In the genomic region with DNA sequence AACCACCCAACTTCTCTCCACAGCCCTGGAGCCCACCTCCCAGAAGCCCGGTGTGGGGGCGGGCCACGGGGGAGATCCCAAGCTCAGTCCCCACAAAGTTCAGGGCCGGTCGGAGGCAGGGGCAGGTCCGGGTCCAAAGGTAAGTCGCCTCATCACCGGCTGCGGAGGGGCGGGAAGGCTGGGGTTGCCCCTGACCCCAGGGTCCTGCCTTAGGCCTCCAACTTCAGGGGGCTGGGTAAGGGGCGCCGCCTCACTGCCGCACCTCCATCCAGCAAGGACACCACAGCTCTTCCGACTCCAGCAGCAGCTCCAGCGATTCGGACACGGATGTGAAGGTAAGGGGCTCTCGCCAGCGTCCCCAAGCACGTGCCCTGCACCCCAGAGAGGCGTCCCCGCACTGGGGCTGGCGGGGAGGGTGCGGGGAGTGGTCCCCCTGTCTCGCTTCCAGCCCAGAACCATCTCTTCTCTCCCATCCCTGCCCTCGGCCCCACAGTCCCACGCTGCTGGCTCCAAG, we compare ENCODE assay signal across 12 cellular contexts. TPM values are rescaled to one million over a fixed set of nuclear protein-coding genes. Genes with fewer than 3 reads are reported as not detected.
DNase-seq lines count a peak whose midpoint lies in the region; ATAC-seq and TF ChIP-seq lines count a peak whose summit lies in the region.
"Had no signal": no experiment of that assay in that cellular context is flagged by ENCODE, and none has a peak within 500 bp of the region (broad histone marks: within the 10 kb centered on the region; RNA-seq: fewer than 3 reads in every experiment).

No MANE protein-coding gene starts in this region.

- intact Hi-C loops in PC-3 (cut with micrococcal nuclease) = loop anchor here (2.0 kb wide), 2 partner anchors 30 to 38 kb away; a partner anchor contains a TSS
- intact Hi-C loops in lower lobe of right lung (cut with DNase I) = no loop called here

- H3K27me3 ChIP-seq in PC-3 (ENCODE audit: low read length) (no peaks in the 10 kb centered on the region), lower lobe of right lung (ENCODE audit: low read depth) (no peaks in the 10 kb centered on the region), thymus (ENCODE audit: control insufficient read depth, insufficient read depth) (no peaks in the 10 kb centered on the region)
- H3K27me3 ChIP-seq: neutrophil had no signal

- DNase-seq in PC-3 = no peak
- DNase-seq in epithelial cell of esophagus (ENCODE audit: low read depth) = no peak
- no peak for DNase-seq in lower lobe of right lung
- no peak for DNase-seq in HCEC 1CT
- DNase-seq in SKM-1 (lab: John Stamatoyannopoulos, UW; ENCODE audit: unreplicated experiment) = no peak
- DNase-seq: GF-D8; KBM-7; stimulated activated naive CD4-positive, alpha-beta T cell treated with Interleukin-2 at 50 U/mL for 16 hours had no signal

- H3K4me3 ChIP-seq in PC-3 (ENCODE audit: low read length) (peak overlapping the region; percentile 84), epithelial cell of esophagus (ENCODE audit: low read length) (peak overlapping the region; percentile 81), lower lobe of right lung (peak overlapping the region; percentile 53), thymus (ENCODE audit: low read length) (no peak overlapping the region)

- TSS peak; percentile 88 for BruUV-seq in PC-3 (replicated peaks; lab: Mats Ljungman, UMichigan)

- no peak for TF ChIP-seq CTCF in PC-3 (conservative IDR thresholded peaks at IDR 0.05; ENCODE audit: low read depth, low read length)
- no peak for TF ChIP-seq CTCF in epithelial cell of esophagus (IDR thresholded peaks at IDR 0.05; ENCODE audit: insufficient read depth, low read depth, low read length, missing control alignments)
- TF ChIP-seq CTCF in lower lobe of right lung (IDR thresholded peaks at IDR 0.05) = no peak

- WGBS in thymus = 89% methylated on average over 27 of the region's 27 CpGs

- H3K9me3 ChIP-seq in PC-3 (ENCODE audit: low read length) (no peaks in the 10 kb centered on the region), lower lobe of right lung (no peaks in the 10 kb centered on the region), thymus (ENCODE audit: control insufficient read depth) (no peaks in the 10 kb centered on the region)
- H3K9me3 ChIP-seq: neutrophil had no signal

- H4K20me1 ChIP-seq in PC-3 (ENCODE audit: low read length) = no peaks in the 10 kb centered on the region

- H3K27ac ChIP-seq in PC-3 (ENCODE audit: low read length) (peak overlapping the region; percentile 90), lower lobe of right lung (peak overlapping the region; percentile 83), thymus (ENCODE audit: low read depth) (peak overlapping the region; percentile 25)
- H3K27ac ChIP-seq: neutrophil had no signal

- H3K4me1 ChIP-seq in PC-3 (ENCODE audit: insufficient read depth, low read length) = peaks cover 32% of the 10 kb centered on the region
- H3K4me1 ChIP-seq in lower lobe of right lung = peaks cover 20% of the 10 kb centered on the region
- no peaks in the 10 kb centered on the region for H3K4me1 ChIP-seq in thymus (ENCODE audit: control insufficient read depth, insufficient read depth, low read length)

- peaks cover 31% of the 10 kb centered on the region for H3K79me2 ChIP-seq in PC-3 (ENCODE audit: low read length)

- CTCF ChIA-PET in PC-3 (lab: Charles Lee) = interaction anchor here (1.0 kb wide), 1 partner anchor 14 kb away, joined by 4 read pairs; no protein-coding TSS in a partner anchor

- peak overlapping the region; percentile 87 for H3K9ac ChIP-seq in PC-3 (ENCODE audit: low read length)

- H3F3A ChIP-seq in PC-3 (ENCODE audit: low read length, unreplicated experiment) = no peaks in the 10 kb centered on the region

- ATAC-seq in PC-3 = peak; percentile 0; the same call in 1 of the 2 replicates
- peak in 1 of 2 donors; percentile 13 for ATAC-seq in lower lobe of right lung
- ATAC-seq in HG02623 (IDR thresholded peaks at IDR 0.05; ENCODE audit: unreplicated experiment) = no peak
- ATAC-seq in GM19035 (IDR thresholded peaks at IDR 0.05; ENCODE audit: unreplicated experiment) = no peak

- POLR2A ChIA-PET in PC-3 (lab: Charles Lee; ENCODE audit: unreplicated experiment) = interaction anchor here (0.7 to 1.0 kb wide), 2 partner anchors 36 to 38 kb away, joined by 3 read pairs; no protein-coding TSS in a partner anchor

- no peak overlapping the region for H2AFZ ChIP-seq in PC-3 (ENCODE audit: low read length)

- H3K36me3 ChIP-seq in PC-3 (ENCODE audit: low read depth, low read length) (no peaks in the 10 kb centered on the region), lower lobe of right lung (peaks cover 35% of the 10 kb centered on the region), thymus (ENCODE audit: control insufficient read depth, insufficient read depth) (peaks cover 39% of the 10 kb centered on the region)

- peak overlapping the region; percentile 98 for H3K4me2 ChIP-seq in PC-3 (ENCODE audit: low read length)

- H3K9me2 ChIP-seq in PC-3 (replicated peaks; ENCODE audit: low read length) = no peaks in the 10 kb centered on the region

RNA-seq across cellular contexts. Expression of a gene that starts 0.4 kb away (rescaled TPM):
- 169 and 212 TPM in 2 replicates for total RNA-seq in PC-3 (2014; rRNA removed)
- 35.6 TPM for total RNA-seq in lower lobe of right lung
- 93.6 TPM for polyA plus RNA-seq in thymus

RNA-seq across cellular contexts. Expression of a gene that starts 11.3 kb away (rescaled TPM):
- 62.9 and 72.3 TPM in 2 replicates for total RNA-seq in PC-3 (2014; rRNA removed)
- 38.9 TPM for total RNA-seq in lower lobe of right lung
- polyA plus RNA-seq in thymus = 46.6 TPM

RNA-seq across cellular contexts. Expression of a gene that starts 15.2 kb away (rescaled TPM):
- total RNA-seq in PC-3 (2014; rRNA removed) (3.3 and 6.7 TPM in 2 replicates), lower lobe of right lung (11.5 TPM)
- 5.2 TPM for polyA plus RNA-seq in thymus

RNA-seq across cellular contexts. Expression of a gene that starts 31.2 kb away (rescaled TPM):
- total RNA-seq in PC-3 (2014; rRNA removed) = 0.44 and 2.5 TPM in 2 replicates
- 10.9 TPM for total RNA-seq in lower lobe of right lung
- 5.8 TPM for polyA plus RNA-seq in thymus

RNA-seq across cellular contexts. Expression of a gene that starts 40.0 kb away (rescaled TPM):
- total RNA-seq in PC-3 (2014; rRNA removed) (442 and 650 TPM in 2 replicates), lower lobe of right lung (202 TPM)
- 253 TPM for polyA plus RNA-seq in thymus

Comparison
In these comparisons a context has a peak if more than half of its experiments do, and no peak if none do; other contexts are left out.
1. H3K27ac ChIP-seq: peak in every context shown above with its lines; median percentile 90 in PC-3; 83 in lower lobe of right lung; 25 in thymus.